Comparison of ENCODE assay signal across 1 cellular context in the genomic region with DNA sequence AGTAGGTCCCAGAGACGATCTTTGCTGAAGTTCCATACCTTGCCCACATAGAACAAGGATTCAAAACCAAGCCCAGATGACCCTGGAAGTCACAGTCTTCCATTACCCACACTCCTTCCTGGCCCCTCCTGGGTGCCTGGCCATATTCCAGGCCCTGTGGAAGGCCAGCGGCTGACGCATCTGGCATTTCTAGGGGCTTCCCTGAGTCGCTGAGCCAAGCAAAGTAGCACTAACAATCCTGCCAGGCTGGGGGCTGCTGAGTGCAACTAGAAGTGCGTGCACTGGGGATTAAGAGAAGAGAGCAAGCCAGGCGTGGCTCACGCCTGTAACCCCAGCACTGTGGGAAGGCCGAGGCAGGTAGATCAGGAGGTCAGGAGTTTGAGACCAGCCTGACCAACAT.
TF ChIP-seq lines count a peak whose summit lies in the region.

No MANE protein-coding gene starts in this region.

TF ChIP-seq in IMR-90, 13 proteins besides CTCF, POLR2A, EP300 and RAD21 (continued from another document):
- no peak for TF ChIP-seq ELK1 (IDR thresholded peaks at IDR 0.05; ENCODE audit: borderline replicate concordance, low read depth, low read length)
